In genomic region chr9:123266655-123267421, GRCh38 we compare ENCODE assay signal across 9 cellular contexts. TPM values are rescaled to one million over a fixed set of nuclear protein-coding genes. Genes with fewer than 3 reads are reported as not detected.
DNase-seq lines count a peak whose midpoint lies in the region; ATAC-seq, FAIRE-seq and TF ChIP-seq lines count a peak whose summit lies in the region.
"Had no signal": no experiment of that assay in that cellular context is flagged by ENCODE, and none has a peak within 500 bp of the region (broad histone marks: within the 10 kb centered on the region; RNA-seq: fewer than 3 reads in every experiment).

No MANE protein-coding gene starts in this region.

- no peaks in the 10 kb centered on the region for H3K79me2 ChIP-seq in keratinocyte (ENCODE audit: control insufficient read depth, insufficient read depth, low read length)

- no peak for FAIRE-seq in keratinocyte (lab: Jason Lieb, UNC)

- peak overlapping the region; percentile 74 for H3K4me3 Mint-ChIP-seq in activated naive CD4-positive, alpha-beta T cell treated with anti-CD3 and anti-CD28 coated beads for 36 hours
- peak overlapping the region; percentile 71 for H3K4me3 Mint-ChIP-seq in activated CD4-positive, alpha-beta memory T cell treated with anti-CD3 and anti-CD28 coated beads, Interleukin-2, amount 10 ng/mL, durations not matched to agents 7 days and 5 days

- WGBS in testis, 2 donors: 46 to 62% methylated on average over 9 of the region's 9 CpGs

- H3K9me3 Mint-ChIP-seq in activated naive CD4-positive, alpha-beta T cell treated with anti-CD3 and anti-CD28 coated beads for 36 hours: no peaks in the 10 kb centered on the region
- no peaks in the 10 kb centered on the region for H3K9me3 Mint-ChIP-seq in activated naive CD4-positive, alpha-beta T cell treated with anti-CD3 and anti-CD28 coated beads, Interleukin-2, amount 50 U/mL, for 72 hours
- H3K9me3 Mint-ChIP-seq in activated CD4-positive, alpha-beta memory T cell treated with anti-CD3 and anti-CD28 coated beads, Interleukin-2, amount 10 ng/mL, durations not matched to agents 7 days and 5 days: no peaks in the 10 kb centered on the region

- H3K4me2 ChIP-seq in keratinocyte (ENCODE audit: control insufficient read depth, extremely low read depth, insufficient read depth, low read depth, low read length): peak overlapping the region; percentile 45

- H3K27me3 Mint-ChIP-seq in activated naive CD4-positive, alpha-beta T cell treated with anti-CD3 and anti-CD28 coated beads for 36 hours (ENCODE audit: low read depth): no peaks in the 10 kb centered on the region
- H3K27me3 Mint-ChIP-seq in activated CD4-positive, alpha-beta memory T cell treated with anti-CD3 and anti-CD28 coated beads, Interleukin-2, amount 10 ng/mL, durations not matched to agents 7 days and 5 days: peaks cover 4% of the 10 kb centered on the region

- H3K4me1 Mint-ChIP-seq in activated naive CD4-positive, alpha-beta T cell treated with anti-CD3 and anti-CD28 coated beads for 36 hours (ENCODE audit: low read depth): peaks cover 41% of the 10 kb centered on the region
- peaks cover 19% of the 10 kb centered on the region for H3K4me1 Mint-ChIP-seq in activated CD4-positive, alpha-beta memory T cell treated with anti-CD3 and anti-CD28 coated beads, Interleukin-2, amount 10 ng/mL, durations not matched to agents 7 days and 5 days

- POLR2A ChIA-PET in activated CD4-positive, alpha-beta memory T cell treated with anti-CD3 and anti-CD28 coated beads, Interleukin-2, amount 10 ng/mL, durations not matched to agents 7 days and 5 days (lab: Charles Lee): no interaction called here

- H3K9ac ChIP-seq in keratinocyte (ENCODE audit: control insufficient read depth, extremely low read depth, insufficient read depth, low read length): no peak overlapping the region

- no peak for DNase-seq in activated naive CD4-positive, alpha-beta T cell treated with anti-CD3 and anti-CD28 coated beads for 36 hours
- DNase-seq in activated naive CD4-positive, alpha-beta T cell treated with anti-CD3 and anti-CD28 coated beads, Interleukin-2, amount 50 U/mL, for 72 hours (ENCODE audit: low spot score in 2 of 2): no peak
- DNase-seq in activated CD4-positive, alpha-beta memory T cell treated with anti-CD3 and anti-CD28 coated beads, Interleukin-2, amount 10 ng/mL, durations not matched to agents 7 days and 5 days: no peak
- DNase-seq in keratinocyte (ENCODE audit: low read depth, low spot score) (no peak), testis (no peak), globus pallidus (ENCODE audit: low spot score) (no peak), omental fat pad (ENCODE audit: low spot score) (no peak), left lung (no peak)
- DNase-seq: activated CD4-positive, CD25-positive, alpha-beta regulatory T cell treated with anti-CD3 and anti-CD28 coated beads, Interleukin-2, amount 50 U/mL, for 72 hours had no signal

- H3K4me3 ChIP-seq in keratinocyte (ENCODE audit: control insufficient read depth in 2 of 3, extremely low read depth in 1 of 3, insufficient read depth in 2 of 3, low read depth in 1 of 3, low read length in 3 of 3) (peak overlapping the region in 1 of 3 experiments; percentile 84), testis (peak overlapping the region; percentile 71 to 81), left lung (no peak overlapping the region)

- no peak for ATAC-seq in activated naive CD4-positive, alpha-beta T cell treated with anti-CD3 and anti-CD28 coated beads, Interleukin-2, amount 50 U/mL, for 72 hours
- ATAC-seq in omental fat pad (ENCODE audit: low FRiP score): no peak
- no peak for ATAC-seq in left lung

- no peaks in the 10 kb centered on the region for H3K36me3 Mint-ChIP-seq in activated naive CD4-positive, alpha-beta T cell treated with anti-CD3 and anti-CD28 coated beads for 36 hours (ENCODE audit: low read depth)
- no peaks in the 10 kb centered on the region for H3K36me3 Mint-ChIP-seq in activated naive CD4-positive, alpha-beta T cell treated with anti-CD3 and anti-CD28 coated beads, Interleukin-2, amount 50 U/mL, for 72 hours
- H3K36me3 Mint-ChIP-seq in activated CD4-positive, alpha-beta memory T cell treated with anti-CD3 and anti-CD28 coated beads, Interleukin-2, amount 10 ng/mL, durations not matched to agents 7 days and 5 days (ENCODE audit: low read depth): no peaks in the 10 kb centered on the region

- no peaks in the 10 kb centered on the region for H3K9me3 ChIP-seq in keratinocyte (ENCODE audit: control insufficient read depth, low read depth, low read length)
- H3K9me3 ChIP-seq in testis: no peaks in the 10 kb centered on the region
- H3K9me3 ChIP-seq in left lung: no peaks in the 10 kb centered on the region

- no peak overlapping the region for H3K27ac Mint-ChIP-seq in activated naive CD4-positive, alpha-beta T cell treated with anti-CD3 and anti-CD28 coated beads for 36 hours
- peak overlapping the region in 1 of 2 donors; percentile 63 for H3K27ac Mint-ChIP-seq in activated naive CD4-positive, alpha-beta T cell treated with anti-CD3 and anti-CD28 coated beads, Interleukin-2, amount 50 U/mL, for 72 hours
- no peak overlapping the region for H3K27ac Mint-ChIP-seq in activated CD4-positive, alpha-beta memory T cell treated with anti-CD3 and anti-CD28 coated beads, Interleukin-2, amount 10 ng/mL, durations not matched to agents 7 days and 5 days

- H3K4me1 ChIP-seq in keratinocyte (ENCODE audit: control insufficient read depth, extremely low read depth, insufficient read depth, low read length) (peaks cover 5% of the 10 kb centered on the region), testis (peaks cover 5% of the 10 kb centered on the region), left lung (peaks cover 0 to 16% of the 10 kb centered on the region in 2 donors)

- intact Hi-C loops in activated naive CD4-positive, alpha-beta T cell treated with anti-CD3 and anti-CD28 coated beads for 36 hours (cut with micrococcal nuclease): no loop called here
- intact Hi-C loops in testis (cut with DNase I; ENCODE audit: low total_unique reads): no loop called here
- intact Hi-C loops in left lung (cut with DNase I): no loop called here

- H3K36me3 ChIP-seq in keratinocyte (ENCODE audit: control insufficient read depth in 2 of 2, extremely low read depth in 1 of 2, insufficient read depth in 2 of 2, low read length in 2 of 2): no peaks in the 10 kb centered on the region
- H3K36me3 ChIP-seq in testis (ENCODE audit: low read depth, missing control alignments): no peaks in the 10 kb centered on the region
- H3K36me3 ChIP-seq in left lung: no peaks in the 10 kb centered on the region

- dilution Hi-C loops in keratinocyte (cut with MboI; ENCODE audit: extremely low pct_ligation_motif_present, low sequenced_read_pairs): no loop called here

- H3K9me1 ChIP-seq in keratinocyte (ENCODE audit: control insufficient read depth, extremely low read depth, insufficient read depth, low read length): no peaks in the 10 kb centered on the region

- H4K20me1 ChIP-seq in keratinocyte (ENCODE audit: control insufficient read depth, extremely low read depth, insufficient read depth, low read length): no peaks in the 10 kb centered on the region

- no peaks in the 10 kb centered on the region for H3K27me3 ChIP-seq in keratinocyte (ENCODE audit: control insufficient read depth, extremely low read depth, insufficient read depth, low read length)
- H3K27me3 ChIP-seq in testis: no peaks in the 10 kb centered on the region
- no peaks in the 10 kb centered on the region for H3K27me3 ChIP-seq in left lung

- TF ChIP-seq CTCF in keratinocyte (optimal IDR thresholded peaks at IDR 0.05 in 1 of 3, IDR thresholded peaks at IDR 0.05 in 1 of 3, conservative IDR thresholded peaks at IDR 0.05 in 1 of 3; ENCODE audit: extremely low read depth in 1 of 3, insufficient read depth in 2 of 3, low read length in 3 of 3): no peak
- no peak for TF ChIP-seq CTCF in testis (IDR thresholded peaks at IDR 0.05)
- TF ChIP-seq CTCF in omental fat pad (IDR thresholded peaks at IDR 0.05): no peak
- no peak for TF ChIP-seq CTCF in left lung (IDR thresholded peaks at IDR 0.05)

- H2AFZ ChIP-seq in keratinocyte (ENCODE audit: control insufficient read depth, low read length): no peak overlapping the region

- no peak for TF ChIP-seq POLR2A in testis (IDR thresholded peaks at IDR 0.05)

- CTCF ChIA-PET in activated naive CD4-positive, alpha-beta T cell treated with anti-CD3 and anti-CD28 coated beads for 36 hours (lab: Charles Lee): no interaction called here
- CTCF ChIA-PET in activated CD4-positive, alpha-beta memory T cell treated with anti-CD3 and anti-CD28 coated beads, Interleukin-2, amount 10 ng/mL, durations not matched to agents 7 days and 5 days (lab: Charles Lee): no interaction called here

- no peak overlapping the region for H3K27ac ChIP-seq in keratinocyte (ENCODE audit: control insufficient read depth, insufficient read depth, low read length)
- no peak overlapping the region for H3K27ac ChIP-seq in testis
- H3K27ac ChIP-seq in left lung: no peak overlapping the region

RNA-seq across cellular contexts. Expression of gene STRBP, which starts 1.5 kb away (rescaled TPM):
- total RNA-seq in activated naive CD4-positive, alpha-beta T cell treated with anti-CD3 and anti-CD28 coated beads for 36 hours: 10 to 100 TPM; 27.6 to 27.8 TPM
- total RNA-seq in activated naive CD4-positive, alpha-beta T cell treated with anti-CD3 and anti-CD28 coated beads, Interleukin-2, amount 50 U/mL, for 72 hours: 10 to 100 TPM; 31.1 to 34.1 TPM
- total RNA-seq in activated CD4-positive, alpha-beta memory T cell treated with anti-CD3 and anti-CD28 coated beads, Interleukin-2, amount 10 ng/mL, durations not matched to agents 7 days and 5 days: 10 to 100 TPM; 20.4 to 22.6 TPM
- polyA plus RNA-seq in keratinocyte: 7.4 to 11.3 TPM (median 7.5 TPM) in 3 replicates
- 36.2 TPM for polyA plus RNA-seq in keratinocyte (2011; ENCODE audit: low read depth)
- 7.3 and 12.9 TPM in 2 replicates for polyA plus RNA-seq in keratinocyte (2011; cell fraction: cytosol; rRNA removed)
- polyA plus RNA-seq in keratinocyte (2011; cell fraction: nucleus; rRNA removed): 8.1 and 8.5 TPM in 2 replicates
- 9.7 and 14.2 TPM in 2 replicates for polyA plus RNA-seq in keratinocyte (2012; ENCODE audit: low replicate concordance)
- 5.8 to 7.6 TPM (median 6.9 TPM) in 3 replicates for polyA minus RNA-seq in keratinocyte
- polyA minus RNA-seq in keratinocyte (2011; cell fraction: cytosol; rRNA and poly(A)+ RNA removed): 11.1 TPM
- 4.6 and 5.7 TPM in 2 replicates for polyA minus RNA-seq in keratinocyte (2011; cell fraction: nucleus; rRNA and poly(A)+ RNA removed)
- total RNA-seq in testis: 10 to 100 TPM; 47.8 to 66.5 TPM
- 102 TPM for polyA plus RNA-seq in testis (ENCODE audit: insufficient read depth, low read depth, low replicate concordance)
- 1 to 10 TPM; 6.0 to 9.3 (median 8.1) TPM for total RNA-seq in omental fat pad
- 10 to 100 TPM; 16.5 to 19.5 TPM for total RNA-seq in left lung

Comparison
In these comparisons a context has a peak if more than half of its experiments do, and no peak if none do; other contexts are left out.
1. H3K4me3 ChIP-seq: peak in testis (2 of 2); none in left lung (0 of 2).